Comparison of ENCODE assay signal across 26 cellular contexts in genomic region chr3:65186268-65186667, GRCh38.
"Had no signal": no experiment of that assay in that cellular context is flagged by ENCODE, and none has a peak within 500 bp of the region (broad histone marks: within the 10 kb centered on the region; RNA-seq: fewer than 3 reads in every experiment).

No MANE protein-coding gene starts in this region.

- H3K27me3 ChIP-seq: stomach, suprapubic skin, testis, thyroid gland, tibial artery, tibial nerve, transverse colon, upper lobe of left lung, upper lobe of right lung, uterus, vagina had no signal

- H3K4me3 ChIP-seq: stomach, suprapubic skin, testis, thoracic aorta, thyroid gland, tibial artery, tibial nerve, transverse colon, upper lobe of left lung, upper lobe of right lung, uterus, vagina had no signal

- ATAC-seq: stimulated activated effector memory CD8-positive, alpha-beta T cell treated with anti-CD3 and anti-CD28 coated beads, Interleukin-12 subunit alpha, Interleukin-12 subunit beta, amount 100 ng/mL, for 72 hours; stimulated activated memory B cell treated with anti-CD40 and anti-IgM and Interleukin-4, amounts not matched to agents 10 μg/mL and 1 μg/mL and 100 μg/mL, for 72 hours; stimulated activated naive B cell treated with anti-CD40 and anti-IgM and Interleukin-4, amounts not matched to agents 10 μg/mL and 1 μg/mL and 100 μg/mL, for 72 hours; stimulated activated naive CD8-positive, alpha-beta T cell treated with anti-CD3 and anti-CD28 coated beads, Interleukin-15, amount 100 ng/mL, for 72 hours; stimulated activated naive CD8-positive, alpha-beta T cell treated with anti-CD3 and anti-CD28 coated beads, Interleukin-15, Interleukin-2, amounts not matched to agents 100 U/mL and 50 U/mL, for 24 hours; upper lobe of right lung had no signal

- DNase-seq: stimulated activated CD4-positive, alpha-beta T cell treated with anti-CD3 and anti-CD28 coated beads, Interleukin-2, amount 100 ng/mL, for 48 hours; stimulated activated CD4-positive, alpha-beta T cell treated with anti-CD3 and anti-CD28 coated beads, Interleukin-4, amount 100 ng/mL, for 1 hour; stimulated activated CD4-positive, alpha-beta T cell treated with anti-CD3 and anti-CD28 coated beads, Interleukin-4, amount 100 ng/mL, for 24 hours; stimulated activated CD4-positive, alpha-beta T cell treated with anti-CD3 and anti-CD28 coated beads, Interleukin-4, amount 100 ng/mL, for 4 hours; stimulated activated CD8-positive, alpha-beta memory T cell treated with anti-CD3 and anti-CD28 coated beads, Interleukin-4, amount 100 ng/mL, for 48 hours; stimulated activated naive B cell treated with anti-CD40 and anti-IgM and Interleukin-4, amounts not matched to agents 10 μg/mL and 1 μg/mL and 100 μg/mL, for 72 hours; stimulated activated naive CD4-positive, alpha-beta T cell; stimulated activated naive CD4-positive, alpha-beta T cell treated with Interleukin-2 at 50 U/mL for 16 hours; stimulated activated naive CD8-positive, alpha-beta T cell treated with anti-CD3 and anti-CD28 coated beads, Interleukin-15, amount 100 ng/mL, for 72 hours; stimulated activated naive CD8-positive, alpha-beta T cell treated with anti-CD3 and anti-CD28 coated beads, Interleukin-15, Interleukin-2, amounts not matched to agents 100 U/mL and 50 U/mL, for 24 hours; stomach; substantia nigra; testis; thyroid gland; tibial artery; transverse colon; trophoblast cell; upper lobe of left lung; upper lobe of right lung; uterus had no signal

- H3K27ac ChIP-seq: stomach, suprapubic skin, testis, thoracic aorta, thyroid gland, tibial artery, tibial nerve, transverse colon, upper lobe of left lung, upper lobe of right lung, uterus, vagina had no signal

- H3K4me1 ChIP-seq: thyroid gland, upper lobe of left lung, upper lobe of right lung, uterus had no signal

- H3K9me3 ChIP-seq: stomach, suprapubic skin, testis, thoracic aorta, thyroid gland, tibial artery, transverse colon, upper lobe of left lung, upper lobe of right lung, uterus, vagina had no signal

- H3K36me3 ChIP-seq: stomach, suprapubic skin, thoracic aorta, thyroid gland, tibial artery, tibial nerve, transverse colon, upper lobe of left lung, upper lobe of right lung, uterus, vagina had no signal
